In genomic region chr11:64774144-64774543, GRCh38 we compare ENCODE assay signal across 24 cellular contexts. TPM values are rescaled to one million over a fixed set of nuclear protein-coding genes. Genes with fewer than 3 reads are reported as not detected.
DNase-seq lines count a peak whose midpoint lies in the region; ATAC-seq, FAIRE-seq and TF ChIP-seq lines count a peak whose summit lies in the region.
"Had no signal": no experiment of that assay in that cellular context is flagged by ENCODE, and none has a peak within 500 bp of the region (broad histone marks: within the 10 kb centered on the region; RNA-seq: fewer than 3 reads in every experiment).

No MANE protein-coding gene starts in this region.

- peak overlapping the region; percentile 95 for H3K4me3 Mint-ChIP-seq in CD4-positive, alpha-beta T cell
- H3K4me3 Mint-ChIP-seq in activated CD8-positive, alpha-beta T cell treated with anti-CD3 and anti-CD28 coated beads, Interleukin-2, amount 10 ng/mL, durations not matched to agents 7 days and 5 days: no peak overlapping the region
- H3K4me3 Mint-ChIP-seq in memory B cell (no peak overlapping the region), mesothelial cell of epicardium (no peak overlapping the region)

- H3K4me2 ChIP-seq in A549 (no peak overlapping the region), PC-9 (no peak overlapping the region)

- peaks cover 84% of the 10 kb centered on the region for H4K20me1 ChIP-seq in PC-9 (ENCODE audit: insufficient read depth)

- H3K27me3 ChIP-seq in CD4-positive, alpha-beta T cell (ENCODE audit: control insufficient read depth, insufficient read depth, low read length): no peaks in the 10 kb centered on the region
- H3K27me3 ChIP-seq in PC-9 (ENCODE audit: insufficient read depth, low read depth): no peaks in the 10 kb centered on the region
- H3K27me3 ChIP-seq: foreskin keratinocyte, tibial artery had no signal

- intact Hi-C loops in CD4-positive, alpha-beta T cell (cut with DNase I, micrococcal nuclease): loop anchor here in 1 of 2 experiments (10.0 kb wide), 1 partner anchor 91 kb away; no protein-coding TSS in a partner anchor
- intact Hi-C loops in PC-9 (cut with micrococcal nuclease; ENCODE audit: unreplicated experiment): loop anchor here (10.0 kb wide), 1 partner anchor 241 kb away; the partner anchor contains the start of gene ARL2

- H3K4me1 ChIP-seq in A549 (peaks cover 37% of the 10 kb centered on the region), PC-9 (replicated peaks; ENCODE audit: insufficient read depth) (peaks cover 14% of the 10 kb centered on the region)

- no TSS peak for BruUV-seq in PC-9 (replicated peaks; lab: Mats Ljungman, UMichigan)

- H3K27ac ChIP-seq in A549 (no peak overlapping the region), PC-9 (no peak overlapping the region)
- no peak overlapping the region for H3K27ac ChIP-seq in CD4-positive, alpha-beta T cell (ENCODE audit: low read depth, low read length)
- H3K27ac ChIP-seq: foreskin keratinocyte, parathyroid adenoma, tibial artery had no signal

- no peak for DNase-seq in A549 (ENCODE audit: low read depth in 1 of 2, low spot score in 1 of 2)
- no peak for DNase-seq in CD4-positive, alpha-beta T cell
- DNase-seq in activated CD8-positive, alpha-beta T cell treated with anti-CD3 and anti-CD28 coated beads, Interleukin-2, amount 10 ng/mL, durations not matched to agents 7 days and 5 days: no peak
- no peak for DNase-seq in memory B cell (ENCODE audit: low spot score in 2 of 2)
- no peak for DNase-seq in PC-9
- DNase-seq in mesothelial cell of epicardium (ENCODE audit: low spot score in 2 of 2, unreplicated experiment in 2 of 2): no peak
- no peak for DNase-seq in ACHN
- DNase-seq in effector CD4-positive, alpha-beta T cell: no peak
- DNase-seq: AML-193; DMS153; foreskin keratinocyte; left colon; NCI-H1105; NCI-H526; stimulated activated CD4-positive, alpha-beta T cell treated with anti-CD3 and anti-CD28 coated beads, Interleukin-4, amount 100 ng/mL, for 4 hours; T-helper 9 cell had no signal

- H2AFZ ChIP-seq in PC-9: no peak overlapping the region
- H2AFZ ChIP-seq: parathyroid adenoma had no signal

- 96% methylated on average over 5 of the region's 5 CpGs for WGBS in A549 (ENCODE audit: missing lambda C conversion rate)

- peaks cover 87% of the 10 kb centered on the region for H3K4me1 Mint-ChIP-seq in CD4-positive, alpha-beta T cell (ENCODE audit: low read depth)
- H3K4me1 Mint-ChIP-seq in activated CD8-positive, alpha-beta T cell treated with anti-CD3 and anti-CD28 coated beads, Interleukin-2, amount 10 ng/mL, durations not matched to agents 7 days and 5 days (ENCODE audit: low read depth): peaks cover 77% of the 10 kb centered on the region
- H3K4me1 Mint-ChIP-seq in memory B cell (peaks cover 48% of the 10 kb centered on the region), mesothelial cell of epicardium (peaks cover 24% of the 10 kb centered on the region)

- H3K36me3 ChIP-seq in PC-9 (ENCODE audit: low read depth): peaks cover 81% of the 10 kb centered on the region

- peaks cover 83% of the 10 kb centered on the region for H3F3A ChIP-seq in PC-9 (ENCODE audit: insufficient read depth, low read depth)

- H3K9me3 ChIP-seq in A549 (no peaks in the 10 kb centered on the region), PC-9 (ENCODE audit: insufficient read depth, low read depth) (no peaks in the 10 kb centered on the region)
- H3K9me3 ChIP-seq in CD4-positive, alpha-beta T cell (ENCODE audit: control insufficient read depth, low read length): no peaks in the 10 kb centered on the region
- H3K9me3 ChIP-seq: tibial artery had no signal

- TF ChIP-seq EP300 in A549 (IDR thresholded peaks at IDR 0.05): no peak

- no peaks in the 10 kb centered on the region for H3K9me3 Mint-ChIP-seq in CD4-positive, alpha-beta T cell
- H3K9me3 Mint-ChIP-seq in activated CD8-positive, alpha-beta T cell treated with anti-CD3 and anti-CD28 coated beads, Interleukin-2, amount 10 ng/mL, durations not matched to agents 7 days and 5 days (ENCODE audit: insufficient read depth): no peaks in the 10 kb centered on the region
- H3K9me3 Mint-ChIP-seq in memory B cell (no peaks in the 10 kb centered on the region), mesothelial cell of epicardium (no peaks in the 10 kb centered on the region)
- H3K9me3 Mint-ChIP-seq: activated T-helper 2 cell treated with anti-CD3 and anti-CD28 coated beads, Interferon-gamma antibody, Interleukin-2, Interleukin-4, amounts not matched to agents 10 μg/mL and 5 μg/mL and 100 μg/mL, durations not matched to agents 14 hours and 24 hours and 36 hours had no signal

- in situ Hi-C loops in ACHN (cut with HindIII; ENCODE audit: low pct_ligation_motif_present, low pct_unique_long_range_greater_than_20kb, low sequenced_read_pairs): no loop called here

- H3K79me2 ChIP-seq in PC-9 (ENCODE audit: low read depth): peaks cover 83% of the 10 kb centered on the region

- FAIRE-seq in A549 (lab: Jason Lieb, UNC): no peak
- FAIRE-seq: astrocyte, colon, endothelial cell of umbilical vein, H1 had no signal

- peak overlapping the region; percentile 92 for H3K27ac Mint-ChIP-seq in CD4-positive, alpha-beta T cell
- H3K27ac Mint-ChIP-seq in activated CD8-positive, alpha-beta T cell treated with anti-CD3 and anti-CD28 coated beads, Interleukin-2, amount 10 ng/mL, durations not matched to agents 7 days and 5 days: peak overlapping the region; percentile 25
- H3K27ac Mint-ChIP-seq in memory B cell (peak overlapping the region; percentile 75), mesothelial cell of epicardium (no peak overlapping the region)

- peaks cover 92% of the 10 kb centered on the region for H3K36me3 Mint-ChIP-seq in CD4-positive, alpha-beta T cell (ENCODE audit: low read depth)
- peaks cover 85% of the 10 kb centered on the region for H3K36me3 Mint-ChIP-seq in activated CD8-positive, alpha-beta T cell treated with anti-CD3 and anti-CD28 coated beads, Interleukin-2, amount 10 ng/mL, durations not matched to agents 7 days and 5 days (ENCODE audit: low read depth)
- H3K36me3 Mint-ChIP-seq in memory B cell (peaks cover 52% of the 10 kb centered on the region), mesothelial cell of epicardium (peaks cover 58% of the 10 kb centered on the region)

- H3K4me3 ChIP-seq in A549: no peak overlapping the region
- H3K4me3 ChIP-seq in PC-9: no peak overlapping the region
- H3K4me3 ChIP-seq: tibial artery had no signal

- POLR2A ChIA-PET in A549 (lab: Yijun Ruan, JAX): no interaction called here
- POLR2A ChIA-PET in CD4-positive, alpha-beta T cell (lab: Charles Lee): interaction anchor here (1.2 to 11.6 kb wide), 5 partner anchors 9 to 85 kb away, joined by 3 to 596 read pairs (median 9); partner anchors contain the start of genes MAP4K2, PYGM and RASGRP2
- POLR2A ChIA-PET in activated CD8-positive, alpha-beta T cell treated with anti-CD3 and anti-CD28 coated beads, Interleukin-2, amount 10 ng/mL, durations not matched to agents 7 days and 5 days (lab: Charles Lee): interaction anchor here (0.5 to 4.0 kb wide), 4 partner anchors 12 to 1942 kb away, joined by 3 to 27 read pairs (median 4); partner anchors contain the start of genes RASGRP2 and STX5
- POLR2A ChIA-PET in PC-9 (lab: Charles Lee; ENCODE audit: unreplicated experiment): no interaction called here

- H3K9me2 ChIP-seq in PC-9 (ENCODE audit: insufficient read depth): no peaks in the 10 kb centered on the region

- ATAC-seq in A549 (no peak), memory B cell (ENCODE audit: low read depth) (no peak)
- no peak for ATAC-seq in CD4-positive, alpha-beta T cell (ENCODE audit: poor library complexity)
- ATAC-seq in activated CD8-positive, alpha-beta T cell treated with anti-CD3 and anti-CD28 coated beads, Interleukin-2, amount 10 ng/mL, durations not matched to agents 7 days and 5 days: no peak
- ATAC-seq: foreskin keratinocyte, left colon had no signal

- H3K27me3 Mint-ChIP-seq in CD4-positive, alpha-beta T cell: no peaks in the 10 kb centered on the region
- H3K27me3 Mint-ChIP-seq in activated CD8-positive, alpha-beta T cell treated with anti-CD3 and anti-CD28 coated beads, Interleukin-2, amount 10 ng/mL, durations not matched to agents 7 days and 5 days (ENCODE audit: low read depth): no peaks in the 10 kb centered on the region
- H3K27me3 Mint-ChIP-seq in memory B cell: no peaks in the 10 kb centered on the region
- H3K27me3 Mint-ChIP-seq in mesothelial cell of epicardium (ENCODE audit: low read depth): no peaks in the 10 kb centered on the region

- CTCF ChIA-PET in A549 (lab: Yijun Ruan, JAX): interaction anchor here (1.0 to 5.7 kb wide), 5 partner anchors 9 to 74 kb away, joined by 3 to 73 read pairs (median 10); partner anchors contain the start of gene RASGRP2
- CTCF ChIA-PET in CD4-positive, alpha-beta T cell (lab: Charles Lee): interaction anchor here (1.2 to 4.1 kb wide), 2 partner anchors 28 to 31 kb away, joined by 3 to 28 read pairs; partner anchors contain the start of gene RASGRP2
- CTCF ChIA-PET in activated CD8-positive, alpha-beta T cell treated with anti-CD3 and anti-CD28 coated beads, Interleukin-2, amount 10 ng/mL, durations not matched to agents 7 days and 5 days (lab: Charles Lee): interaction anchor here (7.0 to 12.2 kb wide), 2 partner anchors 11 to 29 kb away, joined by 46 to 149 read pairs; partner anchors contain the start of gene RASGRP2
- CTCF ChIA-PET in PC-9 (lab: Charles Lee): no interaction called here

- TF ChIP-seq RAD21 in A549 (conservative IDR thresholded peaks at IDR 0.05 in 1 of 2, IDR thresholded peaks at IDR 0.05 in 1 of 2): no peak

- TF ChIP-seq CTCF in A549 (IDR thresholded peaks at IDR 0.05): no peak
- TF ChIP-seq CTCF in CD4-positive, alpha-beta T cell (IDR thresholded peaks at IDR 0.05): no peak
- no peak for TF ChIP-seq CTCF in PC-9 (conservative IDR thresholded peaks at IDR 0.05)
- no peak for TF ChIP-seq CTCF in mesothelial cell of epicardium (IDR thresholded peaks at IDR 0.05; ENCODE audit: unreplicated experiment)

- TF ChIP-seq POLR2A in A549 (IDR thresholded peaks at IDR 0.05; ENCODE audit: low read length): no peak

RNA-seq across cellular contexts. Expression of gene SF1, which starts 4.2 kb away (rescaled TPM):
- polyA plus RNA-seq in A549 (2011; rRNA removed) (88.8 and 104 TPM in 2 replicates), A549 (2017; fragmentation: RNase III; extraction: RNeasy Plus Mini Kit Qiagen cat#74134 plus additional on column Dnase treatment) (268 to 341 TPM (median 310 TPM) in 3 replicates)
- polyA plus RNA-seq in A549 (2012; cell fraction: cytosol; rRNA removed): 88.5 and 106 TPM in 2 replicates
- 240 and 241 TPM in 2 replicates for polyA plus RNA-seq in A549 (2012; cell fraction: nucleus; rRNA removed)
- 87.7 and 103 TPM in 2 replicates for polyA minus RNA-seq in A549 (2011; rRNA and poly(A)+ RNA removed)
- 1,000 to 10,000 TPM; 1,632 to 1,657 TPM for total RNA-seq in CD4-positive, alpha-beta T cell
- total RNA-seq in activated CD8-positive, alpha-beta T cell treated with anti-CD3 and anti-CD28 coated beads, Interleukin-2, amount 10 ng/mL, durations not matched to agents 7 days and 5 days: 100 to 1,000 TPM; 421 to 423 TPM
- total RNA-seq in PC-9 (2021) (253 and 336 TPM in 2 replicates), mesothelial cell of epicardium (529 to 536 TPM (median 533 TPM) in 3 replicates)

RNA-seq across cellular contexts. Expression of gene PYGM, which starts 14.4 kb away (rescaled TPM):
- polyA plus RNA-seq in A549 (2011; rRNA removed): 0.22 and 0.40 TPM in 2 replicates
- polyA plus RNA-seq in A549 (2012; cell fraction: cytosol; rRNA removed): 0.26 and 0.32 TPM in 2 replicates
- 1.3 TPM in 2 replicates for polyA plus RNA-seq in A549 (2012; cell fraction: nucleus; rRNA removed)
- polyA plus RNA-seq in A549 (2017; fragmentation: RNase III; extraction: RNeasy Plus Mini Kit Qiagen cat#74134 plus additional on column Dnase treatment): 0.23 to 0.51 TPM (median 0.39 TPM) in 3 replicates
- 0.41 and 0.58 TPM in 2 replicates for polyA minus RNA-seq in A549 (2011; rRNA and poly(A)+ RNA removed)
- 1 to 10 TPM; 5.0 to 6.0 TPM for total RNA-seq in CD4-positive, alpha-beta T cell
- total RNA-seq in activated CD8-positive, alpha-beta T cell treated with anti-CD3 and anti-CD28 coated beads, Interleukin-2, amount 10 ng/mL, durations not matched to agents 7 days and 5 days: 1 to 10 TPM; 2.9 to 4.7 TPM
- total RNA-seq in PC-9 (2021): 1.3 and 1.6 TPM in 2 replicates
- total RNA-seq in mesothelial cell of epicardium: 6.4 to 7.6 TPM (median 7.1 TPM) in 3 replicates

RNA-seq across cellular contexts. Expression of gene MAP4K2, which starts 28.9 kb away (rescaled TPM):
- polyA plus RNA-seq in A549 (2011; rRNA removed): 9.4 and 10.2 TPM in 2 replicates
- 13.1 and 13.5 TPM in 2 replicates for polyA plus RNA-seq in A549 (2012; cell fraction: cytosol; rRNA removed)
- 25.7 and 33.8 TPM in 2 replicates for polyA plus RNA-seq in A549 (2012; cell fraction: nucleus; rRNA removed)
- polyA plus RNA-seq in A549 (2017; fragmentation: RNase III; extraction: RNeasy Plus Mini Kit Qiagen cat#74134 plus additional on column Dnase treatment): 8.4 to 10.6 TPM (median 9.9 TPM) in 3 replicates
- polyA minus RNA-seq in A549 (2011; rRNA and poly(A)+ RNA removed): 11.3 and 17.7 TPM in 2 replicates
- total RNA-seq in CD4-positive, alpha-beta T cell: 10 to 100 TPM; 71.9 to 74.1 TPM
- total RNA-seq in activated CD8-positive, alpha-beta T cell treated with anti-CD3 and anti-CD28 coated beads, Interleukin-2, amount 10 ng/mL, durations not matched to agents 7 days and 5 days: 10 to 100 TPM; 84.2 to 90.2 TPM
- total RNA-seq in PC-9 (2021): 32.6 and 34.3 TPM in 2 replicates
- total RNA-seq in mesothelial cell of epicardium: 23.7 to 25.8 TPM (median 25.0 TPM) in 3 replicates

RNA-seq across cellular contexts. Expression of gene RASGRP2, which starts 30.2 kb away (rescaled TPM):
- 0.88 and 0.95 TPM in 2 replicates for polyA plus RNA-seq in A549 (2011; rRNA removed)
- polyA plus RNA-seq in A549 (2012; cell fraction: cytosol; rRNA removed): 1.3 and 1.8 TPM in 2 replicates
- 2.3 and 3.0 TPM in 2 replicates for polyA plus RNA-seq in A549 (2012; cell fraction: nucleus; rRNA removed)
- 0.89 to 1.1 TPM (median 0.94 TPM) in 3 replicates for polyA plus RNA-seq in A549 (2017; fragmentation: RNase III; extraction: RNeasy Plus Mini Kit Qiagen cat#74134 plus additional on column Dnase treatment)
- polyA minus RNA-seq in A549 (2011; rRNA and poly(A)+ RNA removed): 1.5 and 1.9 TPM in 2 replicates
- 100 to 1,000 TPM; 668 to 672 TPM for total RNA-seq in CD4-positive, alpha-beta T cell
- 100 to 1,000 TPM; 101 to 115 TPM for total RNA-seq in activated CD8-positive, alpha-beta T cell treated with anti-CD3 and anti-CD28 coated beads, Interleukin-2, amount 10 ng/mL, durations not matched to agents 7 days and 5 days
- total RNA-seq in PC-9 (2021): 1.0 and 2.1 TPM in 2 replicates
- 1.4 to 2.0 TPM (median 1.8 TPM) in 3 replicates for total RNA-seq in mesothelial cell of epicardium
- total RNA-seq: SK-MEL-5 had no signal

RNA-seq across cellular contexts. Expression of gene MEN1, which starts 36.2 kb away (rescaled TPM):
- polyA plus RNA-seq in A549 (2011; rRNA removed) (17.0 and 18.5 TPM in 2 replicates), A549 (2017; fragmentation: RNase III; extraction: RNeasy Plus Mini Kit Qiagen cat#74134 plus additional on column Dnase treatment) (30.2 to 35.5 TPM (median 34.7 TPM) in 3 replicates)
- 50.1 and 64.4 TPM in 2 replicates for polyA plus RNA-seq in A549 (2012; cell fraction: cytosol; rRNA removed)
- polyA plus RNA-seq in A549 (2012; cell fraction: nucleus; rRNA removed): 94.3 and 126 TPM in 2 replicates
- 13.9 and 14.7 TPM in 2 replicates for polyA minus RNA-seq in A549 (2011; rRNA and poly(A)+ RNA removed)
- 10 to 100 TPM; 16.4 to 17.7 TPM for total RNA-seq in CD4-positive, alpha-beta T cell
- 10 to 100 TPM; 32.9 to 34.0 TPM for total RNA-seq in activated CD8-positive, alpha-beta T cell treated with anti-CD3 and anti-CD28 coated beads, Interleukin-2, amount 10 ng/mL, durations not matched to agents 7 days and 5 days
- total RNA-seq in PC-9 (2021) (48.7 and 61.6 TPM in 2 replicates), mesothelial cell of epicardium (44.5 to 45.4 TPM (median 44.9 TPM) in 3 replicates)

Comparison
In these comparisons a context has a peak if more than half of its experiments do, and no peak if none do; other contexts are left out.
1. POLR2A ChIA-PET loops: an anchor here in CD4-positive, alpha-beta T cell (1.2 to 11.6 kb wide) and activated CD8-positive, alpha-beta T cell treated with anti-CD3 and anti-CD28 coated beads, Interleukin-2, amount 10 ng/mL, durations not matched to agents 7 days and 5 days (0.5 to 4.0 kb wide); none called in A549 and PC-9.